1 cellular context compared by ENCODE assay signal in the genomic region with DNA sequence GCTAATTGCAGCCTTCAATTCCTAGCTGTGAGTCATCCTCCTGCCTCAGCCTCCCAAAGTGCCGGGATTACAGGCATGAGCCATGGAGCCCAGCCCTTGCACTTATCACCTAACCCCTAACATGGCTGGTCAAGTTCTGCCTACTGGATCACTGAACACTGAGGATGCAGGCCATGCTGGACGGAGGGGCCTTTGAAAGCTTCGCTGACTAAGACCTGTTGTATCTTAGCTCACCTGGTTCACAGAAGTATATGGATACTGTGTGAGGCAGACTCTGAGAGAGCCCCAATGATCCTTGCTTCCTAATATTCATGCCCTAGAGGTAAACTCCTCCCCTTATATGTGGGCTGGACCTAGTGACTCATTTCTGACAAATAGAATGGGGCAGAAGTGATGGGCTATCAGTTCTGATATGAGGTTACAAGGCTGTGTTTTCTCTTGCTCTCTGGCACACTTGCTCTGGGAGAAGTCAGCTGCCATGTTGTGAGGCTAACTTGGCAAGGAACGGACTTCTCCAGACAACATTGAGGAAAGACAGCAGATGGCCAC.
A peak's percentile ranks its signal among the peaks of the same experiment; 100 is the strongest.
TF ChIP-seq lines count a peak whose summit lies in the region.

No MANE protein-coding gene starts in this region.

TF ChIP-seq in K562, 482 proteins besides CTCF, POLR2A, EP300 and RAD21 (continued from another document):
- TF ChIP-seq, protein P1, sequence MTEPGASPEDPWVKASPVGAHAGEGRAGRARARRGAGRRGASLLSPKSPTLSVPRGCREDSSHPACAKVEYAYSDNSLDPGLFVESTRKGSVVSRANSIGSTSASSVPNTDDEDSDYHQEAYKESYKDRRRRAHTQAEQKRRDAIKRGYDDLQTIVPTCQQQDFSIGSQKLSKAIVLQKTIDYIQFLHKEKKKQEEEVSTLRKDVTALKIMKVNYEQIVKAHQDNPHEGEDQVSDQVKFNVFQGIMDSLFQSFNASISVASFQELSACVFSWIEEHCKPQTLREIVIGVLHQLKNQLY (CRISPR knock-in tag; conservative IDR thresholded peaks at IDR 0.05) = no peak
- TF ChIP-seq SIX5 (IDR thresholded peaks at IDR 0.05; ENCODE audit: borderline replicate concordance in 1 of 2, insufficient read depth in 1 of 2, low read depth in 1 of 2, low read length in 2 of 2) (no peak), NFE2 (IDR thresholded peaks at IDR 0.05; ENCODE audit: low read depth) (no peak), SMARCA4 (IDR thresholded peaks at IDR 0.05) (0 out of 2 replicates have a peak, but pooled peaks have one; percentile 32), BRD4 (IDR thresholded peaks at IDR 0.05) (no peak), ATF7 (IDR thresholded peaks at IDR 0.05) (peak; percentile 57), ARNT (IDR thresholded peaks at IDR 0.05) (no peak), EGR1 (conservative IDR thresholded peaks at IDR 0.05) (peak; percentile 51; the same call in 1 of the 2 replicates), ZBED1 (IDR thresholded peaks at IDR 0.05) (no peak), PHTF2 (CRISPR knock-in tag; IDR thresholded peaks at IDR 0.05) (no peak), LARP7 (IDR thresholded peaks at IDR 0.05) (no peak)
- TF ChIP-seq, protein P2, sequence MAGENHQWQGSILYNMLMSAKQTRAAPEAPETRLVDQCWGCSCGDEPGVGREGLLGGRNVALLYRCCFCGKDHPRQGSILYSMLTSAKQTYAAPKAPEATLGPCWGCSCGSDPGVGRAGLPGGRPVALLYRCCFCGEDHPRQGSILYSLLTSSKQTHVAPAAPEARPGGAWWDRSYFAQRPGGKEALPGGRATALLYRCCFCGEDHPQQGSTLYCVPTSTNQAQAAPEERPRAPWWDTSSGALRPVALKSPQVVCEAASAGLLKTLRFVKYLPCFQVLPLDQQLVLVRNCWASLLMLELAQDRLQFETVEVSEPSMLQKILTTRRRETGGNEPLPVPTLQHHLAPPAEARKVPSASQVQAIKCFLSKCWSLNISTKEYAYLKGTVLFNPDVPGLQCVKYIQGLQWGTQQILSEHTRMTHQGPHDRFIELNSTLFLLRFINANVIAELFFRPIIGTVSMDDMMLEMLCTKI (IDR thresholded peaks at IDR 0.05; ENCODE audit: partially characterized antibody) = no peak
- TF ChIP-seq, protein P3, sequence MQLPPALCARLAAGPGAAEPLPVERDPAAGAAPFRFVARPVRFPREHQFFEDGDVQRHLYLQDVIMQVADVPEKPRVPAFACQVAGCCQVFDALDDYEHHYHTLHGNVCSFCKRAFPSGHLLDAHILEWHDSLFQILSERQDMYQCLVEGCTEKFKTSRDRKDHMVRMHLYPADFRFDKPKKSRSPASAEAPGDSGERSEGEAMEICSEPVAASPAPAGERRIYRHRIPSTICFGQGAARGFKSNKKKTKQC (CRISPR knock-in tag; IDR thresholded peaks at IDR 0.05) = no peak
- TF ChIP-seq, protein P4, sequence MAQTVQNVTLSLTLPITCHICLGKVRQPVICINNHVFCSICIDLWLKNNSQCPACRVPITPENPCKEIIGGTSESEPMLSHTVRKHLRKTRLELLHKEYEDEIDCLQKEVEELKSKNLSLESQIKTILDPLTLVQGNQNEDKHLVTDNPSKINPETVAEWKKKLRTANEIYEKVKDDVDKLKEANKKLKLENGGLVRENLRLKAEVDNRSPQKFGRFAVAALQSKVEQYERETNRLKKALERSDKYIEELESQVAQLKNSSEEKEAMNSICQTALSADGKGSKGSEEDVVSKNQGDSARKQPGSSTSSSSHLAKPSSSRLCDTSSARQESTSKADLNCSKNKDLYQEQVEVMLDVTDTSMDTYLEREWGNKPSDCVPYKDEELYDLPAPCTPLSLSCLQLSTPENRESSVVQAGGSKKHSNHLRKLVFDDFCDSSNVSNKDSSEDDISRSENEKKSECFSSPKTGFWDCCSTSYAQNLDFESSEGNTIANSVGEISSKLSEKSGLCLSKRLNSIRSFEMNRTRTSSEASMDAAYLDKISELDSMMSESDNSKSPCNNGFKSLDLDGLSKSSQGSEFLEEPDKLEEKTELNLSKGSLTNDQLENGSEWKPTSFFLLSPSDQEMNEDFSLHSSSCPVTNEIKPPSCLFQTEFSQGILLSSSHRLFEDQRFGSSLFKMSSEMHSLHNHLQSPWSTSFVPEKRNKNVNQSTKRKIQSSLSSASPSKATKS (CRISPR knock-in tag; IDR thresholded peaks at IDR 0.05) = no peak
TF ChIP-seq in K562: peak in this region for 22.
